Comparison of ENCODE assay signal across 17 cellular contexts in the genomic region with DNA sequence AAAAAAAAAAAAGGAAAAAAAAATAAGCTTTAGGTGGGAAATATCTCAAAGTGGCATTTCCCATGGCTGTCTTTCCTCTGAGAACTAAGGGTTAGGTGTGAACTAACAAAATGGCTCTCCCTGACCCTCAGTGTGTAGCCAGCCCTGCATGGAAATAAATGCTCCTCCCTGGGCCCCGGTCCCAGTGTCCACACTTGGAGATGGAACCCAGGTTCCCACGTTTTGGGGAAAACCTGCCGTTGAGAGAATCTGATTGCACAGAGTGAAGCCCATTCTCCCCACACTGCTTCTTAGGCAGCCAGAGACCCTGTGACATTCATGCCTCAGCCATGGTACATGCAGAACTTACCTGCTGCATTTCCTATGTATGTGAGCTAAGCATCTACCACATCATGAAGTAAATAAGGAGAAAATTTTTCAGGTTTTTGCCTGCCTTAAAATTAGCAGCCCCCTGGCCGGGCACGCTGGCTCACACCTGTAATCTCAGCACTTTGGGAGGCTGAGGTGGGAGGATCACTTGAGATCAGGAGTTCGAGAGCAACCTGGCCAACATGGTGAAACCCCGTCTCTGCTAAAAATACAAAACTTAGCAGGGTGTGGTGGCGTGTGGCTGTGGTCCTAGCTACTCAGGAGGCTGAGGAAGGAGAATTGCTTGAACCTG. TPM values are rescaled to one million over a fixed set of nuclear protein-coding genes. Genes with fewer than 3 reads are reported as not detected.
DNase-seq lines count a peak whose midpoint lies in the region; ATAC-seq, FAIRE-seq and TF ChIP-seq lines count a peak whose summit lies in the region.
"Had no signal": no experiment of that assay in that cellular context is flagged by ENCODE, and none has a peak within 500 bp of the region (broad histone marks: within the 10 kb centered on the region; RNA-seq: fewer than 3 reads in every experiment).

No MANE protein-coding gene starts in this region.

- POLR2A ChIA-PET in K562 (lab: Yijun Ruan, JAX), result interaction anchor here (0.6 kb wide), 3 partner anchors 48 to 374 kb away, joined by 3 read pairs; no protein-coding TSS in a partner anchor

- intact Hi-C loops in K562 (cut with micrococcal nuclease), result loop anchor here (5.0 to 10.0 kb wide), 2 partner anchors 95 to 278 kb away; no protein-coding TSS in a partner anchor
- intact Hi-C loops in posterior vena cava (cut with DNase I), result loop anchor here in 1 of 2 donors (10.0 kb wide), 2 partner anchors 65 to 275 kb away; no protein-coding TSS in a partner anchor

- DNase-seq in K562 (ENCODE audit: extremely low read depth in 1 of 4, low spot score in 3 of 4), result no peak
- DNase-seq in posterior vena cava (ENCODE audit: low spot score), result peak; percentile 55
- no peak for DNase-seq in GM20000 (ENCODE audit: low spot score)
- DNase-seq: ACHN, BE2C, GF-D8, Karpas-422, NCI-H2029, NCI-H510A treated with DMSO at 0.1 percent for 48 hours, SHP77 treated with DMSO at 0.1 percent for 48 hours had no signal

- H3K4me1 ChIP-seq in BLaER1 treated with 17β-estradiol and CSF1 and Interleukin-3, amounts not matched to agents 10 nM and 100 nM, result peaks cover 38 to 47% (median 43%) of the 10 kb centered on the region in 10 experiments
- H3K4me1 ChIP-seq in K562 (replicated peaks in 1 of 2; ENCODE audit: control insufficient read depth in 2 of 2, insufficient read depth in 2 of 2, low read length in 2 of 2), result peaks cover 0 to 29% of the 10 kb centered on the region in 2 experiments; a peak in 3 of 5 replicates
- H3K4me1 ChIP-seq: BE2C had no signal

- H3K79me2 ChIP-seq in K562 (ENCODE audit: control insufficient read depth, insufficient read depth, low read length), result no peaks in the 10 kb centered on the region

- no peaks in the 10 kb centered on the region for H3K36me3 ChIP-seq in BLaER1 treated with 17β-estradiol and CSF1 and Interleukin-3, amounts not matched to agents 10 nM and 100 nM
- no peaks in the 10 kb centered on the region for H3K36me3 ChIP-seq in K562 (ENCODE audit: control insufficient read depth, insufficient read depth, low read length)
- H3K36me3 ChIP-seq: BE2C had no signal

- no TSS peak for BruUV-seq in K562 (replicated peaks; lab: Mats Ljungman, UMichigan)

- no peak overlapping the region for H3K4me3 ChIP-seq in BLaER1 treated with 17β-estradiol and CSF1 and Interleukin-3, amounts not matched to agents 10 nM and 100 nM
- no peak overlapping the region for H3K4me3 ChIP-seq in K562
- H3K4me3 ChIP-seq: GM23338 had no signal

- no peak for FAIRE-seq in K562 (lab: Jason Lieb, UNC)
- FAIRE-seq: HepG2, RCC 7860 had no signal

- 4% methylated on average over 8 of the region's 8 CpGs for WGBS in K562 (ENCODE audit: insufficient coverage, low coverage, missing lambda C conversion rate)

- H3K9ac ChIP-seq in BLaER1 treated with 17β-estradiol and CSF1 and Interleukin-3, amounts not matched to agents 10 nM and 100 nM, result no peak overlapping the region
- H3K9ac ChIP-seq in K562 (ENCODE audit: insufficient read depth in 1 of 2, low read depth in 2 of 2, low read length in 2 of 2), result no peak overlapping the region

- no peaks in the 10 kb centered on the region for H3K9me1 ChIP-seq in K562 (ENCODE audit: control insufficient read depth, insufficient read depth, low read length)

- CTCF ChIA-PET in K562 (lab: Yijun Ruan, JAX; ENCODE audit: low intra/inter-chr PET ratio), result no interaction called here

- no peaks in the 10 kb centered on the region for H3K27me3 ChIP-seq in BLaER1 treated with 17β-estradiol and CSF1 and Interleukin-3, amounts not matched to agents 10 nM and 100 nM
- H3K27me3 ChIP-seq in K562 (ENCODE audit: control insufficient read depth in 2 of 2, insufficient read depth in 2 of 2, low read length in 2 of 2), result peaks cover 48 to 75% of the 10 kb centered on the region in 2 experiments
- H3K27me3 ChIP-seq: BE2C had no signal

- ATAC-seq in GM18511 (IDR thresholded peaks at IDR 0.05; ENCODE audit: unreplicated experiment), result peak; percentile 3
- no peak for ATAC-seq in K562
- ATAC-seq in GM18505 (IDR thresholded peaks at IDR 0.05; ENCODE audit: unreplicated experiment), result no peak
- ATAC-seq in HG03378 (IDR thresholded peaks at IDR 0.05; ENCODE audit: unreplicated experiment), result no peak
- ATAC-seq: GM23338, HepG2 had no signal

- H3K4me2 ChIP-seq in BLaER1 treated with 17β-estradiol and CSF1 and Interleukin-3, amounts not matched to agents 10 nM and 100 nM, result peak overlapping the region; percentile 76 to 92 (median 88); a peak in 19 of 22 replicates
- no peak overlapping the region for H3K4me2 ChIP-seq in K562 (ENCODE audit: insufficient read depth, low read length)
- H3K4me2 ChIP-seq: GM23338 had no signal

- H4K20me1 ChIP-seq in BLaER1 treated with 17β-estradiol and CSF1 and Interleukin-3, amounts not matched to agents 10 nM and 100 nM, result no peaks in the 10 kb centered on the region
- H4K20me1 ChIP-seq in K562 (replicated peaks; ENCODE audit: control insufficient read depth, insufficient read depth, low read length), result no peaks in the 10 kb centered on the region

- no peak overlapping the region for H3K27ac ChIP-seq in BLaER1 treated with 17β-estradiol and CSF1 and Interleukin-3, amounts not matched to agents 10 nM and 100 nM
- no peak overlapping the region for H3K27ac ChIP-seq in K562 (ENCODE audit: extremely low read depth, low read depth, low read length)

- TF ChIP-seq POLR2A in K562 (conservative IDR thresholded peaks at IDR 0.05), result no peak
- no peak for TF ChIP-seq POLR2A in GM18505 (IDR thresholded peaks at IDR 0.05; ENCODE audit: borderline replicate concordance, extremely low read depth, insufficient read depth, insufficient read length)

- in situ Hi-C loops in K562 (cut with MboI), result no loop called here

- TF ChIP-seq CTCF in K562 (IDR thresholded peaks at IDR 0.05 in 2 of 3, conservative IDR thresholded peaks at IDR 0.05 in 1 of 3; ENCODE audit: insufficient read depth in 2 of 3, low read depth in 1 of 3, low read length in 3 of 3), result no peak
- TF ChIP-seq CTCF in GM20000 (IDR thresholded peaks at IDR 0.05; ENCODE audit: extremely low read depth, missing control alignments), result no peak

- no peak for TF ChIP-seq EP300 in K562 (IDR thresholded peaks at IDR 0.05; ENCODE audit: low read length)

- H2AFZ ChIP-seq in K562 (ENCODE audit: low read depth, low read length), result no peak overlapping the region
- H2AFZ ChIP-seq: GM23338 had no signal

- peaks cover 0 to under 1% (median 0%) of the 10 kb centered on the region in 11 experiments; a peak in 3 of 22 replicates for H3K9me3 ChIP-seq in BLaER1 treated with 17β-estradiol and CSF1 and Interleukin-3, amounts not matched to agents 10 nM and 100 nM (replicated peaks in 1 of 11)
- no peaks in the 10 kb centered on the region for H3K9me3 ChIP-seq in K562 (replicated peaks; ENCODE audit: control insufficient read depth, insufficient read depth, low read depth, low read length)
- H3K9me3 ChIP-seq: BE2C had no signal

- no peak for TF ChIP-seq RAD21 in K562 (CRISPR knock-in tag; conservative IDR thresholded peaks at IDR 0.05 in 1 of 2, IDR thresholded peaks at IDR 0.05 in 1 of 2)

TF ChIP-seq in K562, 482 proteins besides CTCF, POLR2A, EP300 and RAD21 (continues in another document):
- TF ChIP-seq MYNN (IDR thresholded peaks at IDR 0.05) (no peak), MYNN (CRISPR knock-in tag; IDR thresholded peaks at IDR 0.05) (no peak), ZNF239 (CRISPR knock-in tag; IDR thresholded peaks at IDR 0.05) (no peak)

RNA-seq across cellular contexts. Expression of a gene that starts 34.5 kb away (rescaled TPM):
- total RNA-seq in K562 (2011; cell fraction: chromatin; rRNA removed; ENCODE audit: low replicate concordance), result not detected in 2 replicates
- not detected in 2 replicates for total RNA-seq in K562 (2011; cell fraction: nucleolus; rRNA removed)
- total RNA-seq in K562 (2011; cell fraction: nucleoplasm; rRNA removed), result not detected in 2 replicates
- total RNA-seq in K562 (2014; rRNA removed) (not detected in 2 replicates), K562 (2014; rRNA removed; fragmentation: Illumina TruSeq; extraction: Trizol) (not detected in 2 replicates), K562 (2015; rRNA removed; fragmentation: Illumina TruSeq; extraction: Trizol) (not detected in 2 replicates), K562 (2021) (not detected in 2 replicates), posterior vena cava (not detected)
- polyA plus RNA-seq in K562 (2011; rRNA removed) (not detected in 2 replicates), K562 (2014; fragmentation: Illumina TruSeq; extraction: Trizol) (not detected in 2 replicates), K562 (2014; fragmentation: Nextera tagmentation; extraction: Ambion mirVana) (not detected), K562 (2014; rRNA removed) (not detected in 2 replicates)
- polyA plus RNA-seq in K562 (2011; cell fraction: cytosol; rRNA removed), result not detected in 2 replicates
- polyA plus RNA-seq in K562 (2011; cell fraction: nucleus; rRNA removed), result not detected in 2 replicates
- polyA plus RNA-seq in K562 (2012), result not detected in 2 replicates
- polyA minus RNA-seq in K562 (2011; rRNA and poly(A)+ RNA removed), result not detected in 2 replicates
- polyA minus RNA-seq in K562 (2011; cell fraction: cytosol; rRNA and poly(A)+ RNA removed), result not detected in 2 replicates
- not detected in 2 replicates for polyA minus RNA-seq in K562 (2011; cell fraction: nucleus; rRNA and poly(A)+ RNA removed)
- total RNA-seq: GM23338, HepG2 had no signal
- polyA plus RNA-seq: GM23338, HepG2 had no signal

RNA-seq across cellular contexts. Expression of a gene that starts 34.6 kb away (rescaled TPM):
- 240 and 245 TPM in 2 replicates for total RNA-seq in K562 (2011; cell fraction: chromatin; rRNA removed; ENCODE audit: low replicate concordance)
- total RNA-seq in K562 (2011; cell fraction: nucleolus; rRNA removed), result 97.7 and 97.9 TPM in 2 replicates
- total RNA-seq in K562 (2011; cell fraction: nucleoplasm; rRNA removed), result 129 and 141 TPM in 2 replicates
- total RNA-seq in K562 (2014; rRNA removed) (13.3 and 19.2 TPM in 2 replicates), K562 (2014; rRNA removed; fragmentation: Illumina TruSeq; extraction: Trizol) (14.7 and 16.3 TPM in 2 replicates), K562 (2015; rRNA removed; fragmentation: Illumina TruSeq; extraction: Trizol) (14.5 and 16.4 TPM in 2 replicates), K562 (2021) (26.6 and 31.6 TPM in 2 replicates), posterior vena cava (10 to 100 TPM; 47.4 to 49.0 TPM)
- polyA plus RNA-seq in K562 (2011; rRNA removed) (14.7 and 15.3 TPM in 2 replicates), K562 (2014; fragmentation: Illumina TruSeq; extraction: Trizol) (22.2 and 23.3 TPM in 2 replicates), K562 (2014; fragmentation: Nextera tagmentation; extraction: Ambion mirVana) (under 1 TPM; 0.66 to 0.97 TPM), K562 (2014; rRNA removed) (12.6 and 19.9 TPM in 2 replicates)
- 11.4 and 13.4 TPM in 2 replicates for polyA plus RNA-seq in K562 (2011; cell fraction: cytosol; rRNA removed)
- polyA plus RNA-seq in K562 (2011; cell fraction: nucleus; rRNA removed), result 51.8 and 61.0 TPM in 2 replicates
- polyA plus RNA-seq in K562 (2012), result 14.0 and 15.4 TPM in 2 replicates
- polyA minus RNA-seq in K562 (2011; rRNA and poly(A)+ RNA removed), result 54.1 and 63.5 TPM in 2 replicates
- 47.9 and 50.7 TPM in 2 replicates for polyA minus RNA-seq in K562 (2011; cell fraction: cytosol; rRNA and poly(A)+ RNA removed)
- polyA minus RNA-seq in K562 (2011; cell fraction: nucleus; rRNA and poly(A)+ RNA removed), result 47.3 and 83.0 TPM in 2 replicates
